Comparison of ENCODE assay signal across 1 cellular context in genomic region chr12:31872831-31873604, GRCh38.
TF ChIP-seq lines count a peak whose summit lies in the region.

No MANE protein-coding gene starts in this region.

TF ChIP-seq in GM23338, 12 proteins besides CTCF, POLR2A, EP300 and RAD21 (continued from another document):
- no peak for TF ChIP-seq ZNF462 (CRISPR knock-in tag; IDR thresholded peaks at IDR 0.05)
